In the genomic region with DNA sequence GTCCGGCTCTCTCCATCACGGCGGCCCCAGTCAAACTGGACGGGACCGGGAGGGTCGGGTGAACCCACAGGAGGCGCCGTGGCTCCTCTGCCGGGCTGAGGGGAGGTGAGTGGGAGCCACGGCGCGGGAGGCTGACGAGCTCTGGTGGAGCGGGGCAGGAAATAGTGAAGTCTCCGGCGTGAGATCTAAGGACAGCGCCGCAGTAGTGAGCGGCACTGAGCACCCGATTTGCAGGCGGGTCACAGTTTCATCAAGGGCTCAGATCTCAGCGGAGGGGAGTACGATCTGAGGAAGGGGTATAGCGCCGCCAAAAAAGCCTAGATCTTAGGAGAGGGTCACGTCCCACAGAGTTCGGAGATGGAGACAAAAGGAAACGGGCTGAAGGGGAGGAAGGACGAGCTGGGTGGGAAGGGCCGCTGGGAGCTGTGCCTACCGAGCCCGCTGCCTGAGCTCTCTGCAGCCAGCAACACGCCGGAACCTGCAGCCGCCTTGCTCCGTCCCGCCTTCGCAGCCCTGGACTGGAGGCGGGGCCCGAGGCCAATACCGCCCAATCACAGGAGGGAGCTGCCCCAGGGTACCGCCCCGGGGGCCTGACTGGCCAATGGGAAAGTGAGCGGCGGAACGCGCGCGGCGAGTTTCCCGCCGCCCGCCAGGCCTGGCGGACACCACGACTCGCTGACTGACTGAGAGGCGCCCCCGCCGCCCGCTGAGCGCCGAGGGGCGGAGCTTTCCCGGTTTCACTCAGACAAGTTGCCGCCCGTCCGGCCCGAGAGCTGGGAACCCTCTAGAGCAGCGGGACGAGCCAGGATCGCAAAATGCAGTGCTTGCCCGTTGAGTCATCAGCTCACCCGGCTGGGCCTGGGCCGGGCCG, we compare ENCODE assay signal across 8 cellular contexts. TPM values are rescaled to one million over a fixed set of nuclear protein-coding genes. Genes with fewer than 3 reads are reported as not detected.
DNase-seq lines count a peak whose midpoint lies in the region; ATAC-seq and TF ChIP-seq lines count a peak whose summit lies in the region.

No MANE protein-coding gene starts in this region.

- H3K27me3 ChIP-seq in IMR-90 (ENCODE audit: control insufficient read depth, insufficient read depth, low read length) (no peaks in the 10 kb centered on the region), OCI-LY3 (ENCODE audit: low read depth, low read length) (no peaks in the 10 kb centered on the region)

- H3K9ac ChIP-seq in IMR-90 (ENCODE audit: low read depth, low read length) = peak overlapping the region; percentile 94
- H3K9ac ChIP-seq in OCI-LY3 (ENCODE audit: low read length) = peak overlapping the region; percentile 100

- in situ Hi-C loops in IMR-90 (cut with MboI; ENCODE audit: low sequenced_read_pairs) = no loop called here

- H2AK9ac ChIP-seq in IMR-90 (replicated peaks; ENCODE audit: low read depth, low read length, poor library complexity) = peak overlapping the region; percentile 97

- no peaks in the 10 kb centered on the region for H3K36me3 ChIP-seq in IMR-90 (ENCODE audit: control insufficient read depth, insufficient read depth, low read length)
- no peaks in the 10 kb centered on the region for H3K36me3 ChIP-seq in OCI-LY3 (replicated peaks; ENCODE audit: low read depth, low read length)

- H2AFZ ChIP-seq in IMR-90 (replicated peaks; ENCODE audit: low read length, poor library complexity) (peak overlapping the region; percentile 98), OCI-LY3 (ENCODE audit: low read depth, low read length) (no peak overlapping the region)

- no peak overlapping the region for H3K18ac ChIP-seq in IMR-90 (ENCODE audit: low read depth, low read length)

- no peaks in the 10 kb centered on the region for H3K79me2 ChIP-seq in OCI-LY3 (ENCODE audit: low read length)

- 1% methylated on average over 58 of the region's 75 CpGs; no CpG with 5 or more reads in 1 of the 2 experiments for WGBS in IMR-90 (ENCODE audit: extremely low coverage in 2 of 2, insufficient read length in 1 of 2), 2 experiments

- peak overlapping the region; percentile 72 for H3K14ac ChIP-seq in IMR-90 (replicated peaks; ENCODE audit: low read depth, low read length)

- peak overlapping the region; percentile 62 for H3K4me3 ChIP-seq in IMR-90 (ENCODE audit: insufficient read depth, low read depth, low read length)
- peak overlapping the region; percentile 95 for H3K4me3 ChIP-seq in OCI-LY3 (ENCODE audit: low read length)

- H2AK5ac ChIP-seq in IMR-90 (ENCODE audit: low read depth, low read length) = peak overlapping the region; percentile 74; the same call in 1 of the 2 replicates

- peak overlapping the region; percentile 100; the same call in 2 of the 3 replicates for H2BK15ac ChIP-seq in IMR-90 (ENCODE audit: low read depth, low read length)

- peak overlapping the region; percentile 93 for H3K4me2 ChIP-seq in IMR-90 (ENCODE audit: low read depth, low read length)
- H3K4me2 ChIP-seq in OCI-LY3 (ENCODE audit: low read length) = peak overlapping the region; percentile 98

- no TSS peak for BruUV-seq in IMR-90 (replicated peaks; lab: Mats Ljungman, UMichigan)

- peak overlapping the region; percentile 77 for H3K4ac ChIP-seq in IMR-90 (ENCODE audit: low read depth, low read length)

- DNase-seq in DMS114 treated with DMSO at 0.1 percent for 48 hours (lab: John Stamatoyannopoulos, UW; ENCODE audit: unreplicated experiment) = peak; percentile 90
- DNase-seq in IMR-90 = peak; percentile 97
- DNase-seq in activated T-cell treated with anti-CD3 and anti-CD28 coated beads for 24 hours (ENCODE audit: low read depth) = peak; percentile 94
- peak; percentile 78 for DNase-seq in epidermal melanocyte (ENCODE audit: insufficient read length, low spot score)
- DNase-seq in middle frontal gyrus (ENCODE audit: extremely low spot score, low spot score) = peak; percentile 95
- DNase-seq in stimulated activated CD8-positive, alpha-beta memory T cell treated with anti-CD3 and anti-CD28 coated beads, Interleukin-2, amount 100 ng/mL, for 1 hour (ENCODE audit: low read depth in 2 of 2) = peak; percentile 87 to 88

- H3K23ac ChIP-seq in IMR-90 (ENCODE audit: low read depth, low read length) = peak overlapping the region; percentile 74; the same call in 1 of the 2 replicates

- peak; percentile 78 for TF ChIP-seq POLR2A in IMR-90 (IDR thresholded peaks at IDR 0.05; ENCODE audit: low read depth, low read length)

- peak overlapping the region; percentile 80 for H4K91ac ChIP-seq in IMR-90 (ENCODE audit: insufficient read depth, low read depth, low read length)

- TF ChIP-seq RAD21 in IMR-90 (IDR thresholded peaks at IDR 0.05; ENCODE audit: low read length) = no peak

- H2BK5ac ChIP-seq in IMR-90 (ENCODE audit: low read depth, low read length, poor library complexity, severe bottlenecking) = peak overlapping the region; percentile 94

- H4K8ac ChIP-seq in IMR-90 (ENCODE audit: low read depth in 2 of 2, low read length in 2 of 2) = peak overlapping the region; percentile 100

- CTCF ChIA-PET in IMR-90 (lab: Yijun Ruan, JAX) = interaction anchor here (1.4 kb wide), 1 partner anchor 56 kb away, joined by 3 read pairs; no protein-coding TSS in a partner anchor

- peaks cover 4% of the 10 kb centered on the region for H3K4me1 ChIP-seq in IMR-90 (ENCODE audit: control insufficient read depth, insufficient read depth, low read length)
- peaks cover 10% of the 10 kb centered on the region; the same call in 1 of the 2 replicates for H3K4me1 ChIP-seq in OCI-LY3 (ENCODE audit: low read length)

- H3K9me3 ChIP-seq in IMR-90 (ENCODE audit: control insufficient read depth, insufficient read depth, low read length) = no peaks in the 10 kb centered on the region
- H3K9me3 ChIP-seq in OCI-LY3 (ENCODE audit: insufficient read depth, low read length) = no peaks in the 10 kb centered on the region

- no peak overlapping the region for H4K5ac ChIP-seq in IMR-90 (ENCODE audit: low read depth, low read length)

- ATAC-seq in GM21528 (IDR thresholded peaks at IDR 0.05; ENCODE audit: low FRiP score, unreplicated experiment) = peak; percentile 88
- ATAC-seq in IMR-90 (ENCODE audit: low read depth) = peak; percentile 96

- H3K79me1 ChIP-seq in IMR-90 (ENCODE audit: low read depth in 1 of 2, low read length in 2 of 2) = 0 out of 4 replicates have a peak, but pooled peaks cover 0 to 3% of the 10 kb centered on the region in 2 experiments

- H2BK120ac ChIP-seq in IMR-90 (ENCODE audit: low read depth, low read length) = peak overlapping the region; percentile 41

- dilution Hi-C loops in IMR-90 (cut with HindIII; ENCODE audit: low sequenced_read_pairs, unreplicated experiment) = no loop called here

- H4K20me1 ChIP-seq in IMR-90 (ENCODE audit: insufficient read depth, low read length) (no peaks in the 10 kb centered on the region), OCI-LY3 (ENCODE audit: insufficient read depth, low read length) (no peaks in the 10 kb centered on the region)

- peak overlapping the region; percentile 88 for H3K56ac ChIP-seq in IMR-90 (ENCODE audit: extremely low read depth, insufficient read depth, low read length)

- H3K9me1 ChIP-seq in IMR-90 (ENCODE audit: insufficient read depth, low read length) = peaks cover 12% of the 10 kb centered on the region

- TF ChIP-seq CTCF in IMR-90 (conservative IDR thresholded peaks at IDR 0.05; ENCODE audit: low read depth, low read length) = no peak
- TF ChIP-seq CTCF in OCI-LY3 (IDR thresholded peaks at IDR 0.05; ENCODE audit: low read depth, low read length) = no peak

- POLR2A ChIA-PET in IMR-90 (lab: Charles Lee; ENCODE audit: unreplicated experiment) = interaction anchor here (0.6 to 1.4 kb wide), 4 partner anchors 15 to 392 kb away, joined by 3 to 7 read pairs (median 3); a partner anchor contains a TSS

- no peak overlapping the region for H2BK20ac ChIP-seq in IMR-90 (ENCODE audit: low read depth, low read length)

- intact Hi-C loops in IMR-90 (cut with micrococcal nuclease) = loop anchor here (2.0 to 10.0 kb wide), 2 partner anchors 14 to 170 kb away; a partner anchor contains a TSS

- H3K27ac ChIP-seq in IMR-90 (ENCODE audit: insufficient read depth, low read length) (peak overlapping the region; percentile 100), OCI-LY3 (ENCODE audit: low read length) (peak overlapping the region; percentile 98)

TF ChIP-seq in IMR-90, 13 proteins besides CTCF, POLR2A, EP300 and RAD21 (continues in another document):
- peak; percentile 3; the same call in 1 of the 2 replicates for TF ChIP-seq BHLHE40 (IDR thresholded peaks at IDR 0.05; ENCODE audit: low read depth, low read length)
- TF ChIP-seq RCOR1 (IDR thresholded peaks at IDR 0.05; ENCODE audit: insufficient replicate concordance, low read length) = no peak
- TF ChIP-seq, protein P1, sequence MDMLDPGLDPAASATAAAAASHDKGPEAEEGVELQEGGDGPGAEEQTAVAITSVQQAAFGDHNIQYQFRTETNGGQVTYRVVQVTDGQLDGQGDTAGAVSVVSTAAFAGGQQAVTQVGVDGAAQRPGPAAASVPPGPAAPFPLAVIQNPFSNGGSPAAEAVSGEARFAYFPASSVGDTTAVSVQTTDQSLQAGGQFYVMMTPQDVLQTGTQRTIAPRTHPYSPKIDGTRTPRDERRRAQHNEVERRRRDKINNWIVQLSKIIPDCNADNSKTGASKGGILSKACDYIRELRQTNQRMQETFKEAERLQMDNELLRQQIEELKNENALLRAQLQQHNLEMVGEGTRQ (IDR thresholded peaks at IDR 0.05; ENCODE audit: low read depth, low read length) = peak; percentile 62
- no peak for TF ChIP-seq SMC3 (IDR thresholded peaks at IDR 0.05; ENCODE audit: low read depth, low read length)
- no peak for TF ChIP-seq CEBPB (IDR thresholded peaks at IDR 0.05; ENCODE audit: low read depth, low read length)

RNA-seq across cellular contexts. Expression of a gene that starts 1.9 kb away (rescaled TPM):
- 0.18 TPM in 1 of 2 replicates, not detected in the other for total RNA-seq in IMR-90 (2012; rRNA removed)
- 0.17 and 0.34 TPM in 2 replicates for polyA plus RNA-seq in IMR-90 (2012; rRNA removed)
- 0.13 TPM in 1 of 2 replicates, not detected in the other for polyA plus RNA-seq in IMR-90 (2012; cell fraction: cytosol; rRNA removed)
- 0.58 and 0.98 TPM in 2 replicates for polyA plus RNA-seq in IMR-90 (2012; cell fraction: nucleus; rRNA removed; ENCODE audit: low replicate concordance)

RNA-seq across cellular contexts. Expression of a gene that starts 25.2 kb away (rescaled TPM):
- 10.6 and 15.4 TPM in 2 replicates for total RNA-seq in IMR-90 (2012; rRNA removed)
- polyA plus RNA-seq in IMR-90 (2012; rRNA removed) = 22.2 and 37.2 TPM in 2 replicates
- 8.3 and 12.0 TPM in 2 replicates for polyA plus RNA-seq in IMR-90 (2012; cell fraction: cytosol; rRNA removed)
- polyA plus RNA-seq in IMR-90 (2012; cell fraction: nucleus; rRNA removed; ENCODE audit: low replicate concordance) = 17.0 and 20.3 TPM in 2 replicates

RNA-seq across cellular contexts. Expression of a gene that starts 35.4 kb away (rescaled TPM):
- total RNA-seq in IMR-90 (2012; rRNA removed) = 5.2 and 6.1 TPM in 2 replicates
- 7.6 and 8.0 TPM in 2 replicates for polyA plus RNA-seq in IMR-90 (2012; rRNA removed)
- polyA plus RNA-seq in IMR-90 (2012; cell fraction: cytosol; rRNA removed) = 7.9 and 9.8 TPM in 2 replicates
- 10.7 and 12.4 TPM in 2 replicates for polyA plus RNA-seq in IMR-90 (2012; cell fraction: nucleus; rRNA removed; ENCODE audit: low replicate concordance)

RNA-seq across cellular contexts. Expression of a gene that starts 38.4 kb away (rescaled TPM):
- 9.4 and 12.5 TPM in 2 replicates for total RNA-seq in IMR-90 (2012; rRNA removed)
- 37.0 and 38.4 TPM in 2 replicates for polyA plus RNA-seq in IMR-90 (2012; rRNA removed)
- 16.2 and 37.8 TPM in 2 replicates for polyA plus RNA-seq in IMR-90 (2012; cell fraction: cytosol; rRNA removed)
- polyA plus RNA-seq in IMR-90 (2012; cell fraction: nucleus; rRNA removed; ENCODE audit: low replicate concordance) = 40.6 and 50.7 TPM in 2 replicates

RNA-seq across cellular contexts. Expression of a gene that starts 48.9 kb away (rescaled TPM):
- not detected in 2 replicates for total RNA-seq in IMR-90 (2012; rRNA removed)
- not detected in 2 replicates for polyA plus RNA-seq in IMR-90 (2012; rRNA removed)
- not detected in 2 replicates for polyA plus RNA-seq in IMR-90 (2012; cell fraction: cytosol; rRNA removed)
- polyA plus RNA-seq in IMR-90 (2012; cell fraction: nucleus; rRNA removed; ENCODE audit: low replicate concordance) = not detected in 2 replicates

Comparison
In these comparisons a context has a peak if more than half of its experiments do, and no peak if none do; other contexts are left out.
1. Peak in every context shown above with its lines: DNase-seq, ATAC-seq, H3K4me3 ChIP-seq and H3K27ac ChIP-seq.